ENCODE assay signal across 27 cellular contexts in the genomic region with DNA sequence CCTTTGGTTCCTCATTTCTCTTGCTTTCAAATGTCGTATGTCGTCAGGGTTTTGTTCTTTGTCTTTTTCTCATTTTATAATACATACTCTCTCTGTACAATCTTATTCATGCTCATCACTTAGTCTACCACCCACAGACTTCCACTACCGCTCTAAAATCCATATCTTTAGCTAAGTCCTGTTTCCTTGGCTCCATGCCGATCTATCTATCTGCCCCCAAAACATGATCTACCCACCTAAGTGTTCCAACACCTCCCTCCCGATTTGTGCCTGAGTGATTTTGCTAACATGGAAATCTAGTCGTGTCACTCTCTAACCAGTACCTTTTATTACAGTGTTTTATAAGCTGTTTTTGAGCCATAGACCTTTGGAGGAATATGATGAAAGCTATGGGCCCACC.
"Had no signal": no experiment of that assay in that cellular context is flagged by ENCODE, and none has a peak within 500 bp of the region (broad histone marks: within the 10 kb centered on the region; RNA-seq: fewer than 3 reads in every experiment).

No MANE protein-coding gene starts in this region.

- H3K36me3 ChIP-seq: pancreas, prostate gland, right lobe of liver, sigmoid colon, suprapubic skin, tibial artery, transverse colon, upper lobe of right lung, uterus had no signal

- H3K27ac Mint-ChIP-seq: natural killer cell treated with Interleukin-12 subunit alpha and Interleukin-12 subunit beta and Interleukin-15 and Interleukin-18, amount 100 ng/mL, for 72 hours; nephron progenitor cell; stimulated activated naive CD8-positive, alpha-beta T cell treated with anti-CD3 and anti-CD28 coated beads, Interleukin-15, amount 100 ng/mL, for 72 hours; type B pancreatic cell had no signal

- H3K4me3 Mint-ChIP-seq: naive thymus-derived CD8-positive, alpha-beta T cell; natural killer cell treated with Interleukin-12 subunit alpha and Interleukin-12 subunit beta and Interleukin-15 and Interleukin-18, amount 100 ng/mL, for 72 hours; nephron progenitor cell; neural crest cell; stimulated activated effector memory CD8-positive, alpha-beta T cell treated with anti-CD3 and anti-CD28 coated beads, Interleukin-12 subunit alpha, Interleukin-12 subunit beta, amount 100 ng/mL, for 72 hours; stimulated activated naive CD8-positive, alpha-beta T cell treated with anti-CD3 and anti-CD28 coated beads, Interleukin-15, amount 100 ng/mL, for 72 hours; type B pancreatic cell had no signal

- FAIRE-seq: pancreas, small intestine had no signal

- H3K4me1 ChIP-seq: pancreas, prostate gland, right lobe of liver, sigmoid colon, suprapubic skin, testis, tibial artery, transverse colon, upper lobe of right lung, uterus had no signal

- H3K27ac ChIP-seq: neutrophil, pancreas, prostate gland, right lobe of liver, sigmoid colon, suprapubic skin, testis, tibial artery, transverse colon, upper lobe of right lung, uterus had no signal

- H3K36me3 Mint-ChIP-seq: natural killer cell treated with Interleukin-12 subunit alpha and Interleukin-12 subunit beta and Interleukin-15 and Interleukin-18, amount 100 ng/mL, for 72 hours; type B pancreatic cell had no signal

- H3K27me3 ChIP-seq: neutrophil, pancreas, right lobe of liver, sigmoid colon, suprapubic skin, testis, tibial artery, transverse colon, upper lobe of right lung, uterus had no signal

- ATAC-seq: naive thymus-derived CD8-positive, alpha-beta T cell; natural killer cell treated with Interleukin-12 subunit alpha and Interleukin-12 subunit beta and Interleukin-15 and Interleukin-18, amount 100 ng/mL, for 72 hours; pancreas; right cardiac atrium; right lobe of liver; stimulated activated effector memory CD8-positive, alpha-beta T cell treated with anti-CD3 and anti-CD28 coated beads, Interleukin-12 subunit alpha, Interleukin-12 subunit beta, amount 100 ng/mL, for 72 hours; stimulated activated naive CD8-positive, alpha-beta T cell treated with anti-CD3 and anti-CD28 coated beads, Interleukin-15, amount 100 ng/mL, for 72 hours; stimulated activated naive CD8-positive, alpha-beta T cell treated with anti-CD3 and anti-CD28 coated beads, Interleukin-15, Interleukin-2, amounts not matched to agents 100 U/mL and 50 U/mL, for 24 hours; upper lobe of right lung had no signal

- H3K9me3 ChIP-seq: neutrophil, pancreas, prostate gland, right lobe of liver, sigmoid colon, suprapubic skin, testis, tibial artery, transverse colon, upper lobe of right lung, uterus had no signal

- DNase-seq: naive thymus-derived CD8-positive, alpha-beta T cell; nephron progenitor cell; pancreas; right cardiac atrium; right lobe of liver; sigmoid colon; small intestine; stimulated activated CD4-positive, alpha-beta T cell treated with anti-CD3 and anti-CD28 coated beads, Interleukin-15, amount 100 ng/mL, for 24 hours; stimulated activated CD4-positive, alpha-beta T cell treated with anti-CD3 and anti-CD28 coated beads, Interleukin-2, amount 100 ng/mL, for 24 hours; stimulated activated CD4-positive, alpha-beta T cell treated with anti-CD3 and anti-CD28 coated beads, Interleukin-2, amount 100 ng/mL, for 48 hours; stimulated activated CD4-positive, alpha-beta T cell treated with anti-CD3 and anti-CD28 coated beads, Interleukin-4, amount 100 ng/mL, for 24 hours; stimulated activated naive CD4-positive, alpha-beta T cell; stimulated activated naive CD8-positive, alpha-beta T cell treated with anti-CD3 and anti-CD28 coated beads, Interleukin-15, amount 100 ng/mL, for 72 hours; stimulated activated naive CD8-positive, alpha-beta T cell treated with anti-CD3 and anti-CD28 coated beads, Interleukin-15, Interleukin-2, amounts not matched to agents 100 U/mL and 50 U/mL, for 24 hours; substantia nigra; testis; tibial artery; transverse colon; upper lobe of right lung; uterus had no signal

- H3K4me1 Mint-ChIP-seq: nephron progenitor cell; neural crest cell; stimulated activated effector memory CD8-positive, alpha-beta T cell treated with anti-CD3 and anti-CD28 coated beads, Interleukin-12 subunit alpha, Interleukin-12 subunit beta, amount 100 ng/mL, for 72 hours; stimulated activated naive CD8-positive, alpha-beta T cell treated with anti-CD3 and anti-CD28 coated beads, Interleukin-15, amount 100 ng/mL, for 72 hours had no signal

- H3K9me3 Mint-ChIP-seq: naive thymus-derived CD8-positive, alpha-beta T cell; natural killer cell treated with Interleukin-12 subunit alpha and Interleukin-12 subunit beta and Interleukin-15 and Interleukin-18, amount 100 ng/mL, for 72 hours; stimulated activated effector memory CD8-positive, alpha-beta T cell treated with anti-CD3 and anti-CD28 coated beads, Interleukin-12 subunit alpha, Interleukin-12 subunit beta, amount 100 ng/mL, for 72 hours; stimulated activated naive CD8-positive, alpha-beta T cell treated with anti-CD3 and anti-CD28 coated beads, Interleukin-15, amount 100 ng/mL, for 72 hours; type B pancreatic cell had no signal

- H3K4me3 ChIP-seq: pancreas, prostate gland, right lobe of liver, sigmoid colon, suprapubic skin, testis, tibial artery, transverse colon, upper lobe of right lung, uterus had no signal

- H3K27me3 Mint-ChIP-seq: naive thymus-derived CD8-positive, alpha-beta T cell; stimulated activated naive CD8-positive, alpha-beta T cell treated with anti-CD3 and anti-CD28 coated beads, Interleukin-15, amount 100 ng/mL, for 72 hours; type B pancreatic cell had no signal
